In the genomic region with DNA sequence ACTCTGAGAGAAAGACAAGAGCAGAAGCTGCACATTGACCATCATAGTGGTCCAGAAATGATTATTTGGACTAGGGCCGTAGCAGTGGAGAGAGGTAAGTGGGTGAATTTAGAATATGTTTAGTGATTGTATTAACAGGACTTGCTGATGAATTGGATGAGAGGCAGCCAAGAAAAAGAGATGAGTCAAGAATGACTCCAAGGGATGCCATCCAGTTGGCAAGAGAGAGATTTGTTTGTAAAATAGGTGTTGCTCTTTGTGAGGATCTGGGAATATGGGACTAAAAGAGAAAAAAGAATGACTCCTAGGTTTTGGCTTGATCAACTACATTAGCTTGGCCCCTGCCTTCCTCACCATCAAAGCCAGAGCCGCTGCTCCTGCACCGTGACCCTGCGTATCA, we compare ENCODE assay signal across 18 cellular contexts. TPM values are rescaled to one million over a fixed set of nuclear protein-coding genes. Genes with fewer than 3 reads are reported as not detected.
DNase-seq lines count a peak whose midpoint lies in the region; ATAC-seq, FAIRE-seq and TF ChIP-seq lines count a peak whose summit lies in the region.
"Had no signal": no experiment of that assay in that cellular context is flagged by ENCODE, and none has a peak within 500 bp of the region (broad histone marks: within the 10 kb centered on the region; RNA-seq: fewer than 3 reads in every experiment).

No MANE protein-coding gene starts in this region.

- no peak for ATAC-seq in stimulated activated naive B cell treated with anti-CD40 and anti-IgM and Interleukin-4, amounts not matched to agents 10 μg/mL and 1 μg/mL and 100 μg/mL, for 72 hours (replicated peaks)
- no peak for ATAC-seq in GM18517 (IDR thresholded peaks at IDR 0.05; ENCODE audit: unreplicated experiment)
- no peak for ATAC-seq in GM19035 (IDR thresholded peaks at IDR 0.05; ENCODE audit: unreplicated experiment)
- ATAC-seq: left lung had no signal

- H3K27me3 ChIP-seq in brain microvascular endothelial cell (replicated peaks) (no peaks in the 10 kb centered on the region), osteoblast (ENCODE audit: insufficient read depth, low read length) (no peaks in the 10 kb centered on the region)
- H3K27me3 ChIP-seq: left lung, Peyer's patch, stomach had no signal

- H3K27ac Mint-ChIP-seq in stimulated activated naive B cell treated with anti-CD40 and anti-IgM and Interleukin-4, amounts not matched to agents 10 μg/mL and 1 μg/mL and 100 μg/mL, for 72 hours = no peak overlapping the region
- H3K27ac Mint-ChIP-seq: IgD-negative memory B cell had no signal

- in situ Hi-C loops in Caki2 (cut with HindIII; ENCODE audit: low pct_unique_long_range_greater_than_20kb, low sequenced_read_pairs) (no loop called here), brain microvascular endothelial cell (cut with HindIII; ENCODE audit: low pct_ligation_motif_present, low sequenced_read_pairs) (no loop called here)

- H4K20me1 ChIP-seq in osteoblast (ENCODE audit: insufficient read depth, low read length) = peaks cover 30% of the 10 kb centered on the region

- H3K36me3 Mint-ChIP-seq in stimulated activated naive B cell treated with anti-CD40 and anti-IgM and Interleukin-4, amounts not matched to agents 10 μg/mL and 1 μg/mL and 100 μg/mL, for 72 hours = peaks cover 3 to 5% of the 10 kb centered on the region in 2 donors
- H3K36me3 Mint-ChIP-seq: IgD-negative memory B cell had no signal

- H3K4me2 ChIP-seq in osteoblast (ENCODE audit: insufficient read depth, low read length) = peak overlapping the region; percentile 62

- FAIRE-seq in HTR-8/SVneo (lab: Jason Lieb, UNC) = no peak
- FAIRE-seq: D721Med had no signal

- TF ChIP-seq CTCF in brain microvascular endothelial cell (IDR thresholded peaks at IDR 0.05; ENCODE audit: low read depth, low read length, missing control alignments) (no peak), osteoblast (IDR thresholded peaks at IDR 0.05; ENCODE audit: extremely low read depth, low read depth, low read length) (no peak)

- DNase-seq in Caki2 (ENCODE audit: low read depth) (peak; percentile 32), LHCN-M2 (ENCODE audit: low read depth) (peak; percentile 74), brain microvascular endothelial cell (peak; percentile 18), osteoblast (ENCODE audit: insufficient read length, low spot score, missing footprints) (peak; percentile 84), HTR-8/SVneo (ENCODE audit: insufficient read length, low spot score) (no peak)
- DNase-seq in stimulated activated naive B cell treated with anti-CD40 and anti-IgM and Interleukin-4, amounts not matched to agents 10 μg/mL and 1 μg/mL and 100 μg/mL, for 72 hours = no peak
- DNase-seq: activated CD4-positive, alpha-beta T cell treated with anti-CD3 and anti-CD28 coated beads, Interleukin-2, amount 50 U/mL, for 4 hours; effector CD8-positive, alpha-beta T cell; head of caudate nucleus; left lung; NCI-H524; Peyer's patch; right cardiac atrium; stomach had no signal

- H3K4me1 ChIP-seq in osteoblast (ENCODE audit: insufficient read depth, low read length) = peaks cover 21% of the 10 kb centered on the region
- H3K4me1 ChIP-seq: left lung, Peyer's patch, stomach had no signal

- H3K36me3 ChIP-seq in brain microvascular endothelial cell (replicated peaks) (no peaks in the 10 kb centered on the region), osteoblast (ENCODE audit: insufficient read depth, low read length) (peaks cover 2% of the 10 kb centered on the region)
- H3K36me3 ChIP-seq: Peyer's patch had no signal

- H3K4me3 ChIP-seq in brain microvascular endothelial cell (ENCODE audit: low read depth, low read length) = no peak overlapping the region
- H3K4me3 ChIP-seq in osteoblast (ENCODE audit: insufficient read depth, low read length) = no peak overlapping the region
- H3K4me3 ChIP-seq: left lung, Peyer's patch, stomach had no signal

- H3K27me3 Mint-ChIP-seq in stimulated activated naive B cell treated with anti-CD40 and anti-IgM and Interleukin-4, amounts not matched to agents 10 μg/mL and 1 μg/mL and 100 μg/mL, for 72 hours = no peaks in the 10 kb centered on the region
- H3K27me3 Mint-ChIP-seq: IgD-negative memory B cell had no signal

- H3K79me2 ChIP-seq in osteoblast (ENCODE audit: insufficient read depth, low read length) = no peaks in the 10 kb centered on the region

- H3K9me3 Mint-ChIP-seq in stimulated activated naive B cell treated with anti-CD40 and anti-IgM and Interleukin-4, amounts not matched to agents 10 μg/mL and 1 μg/mL and 100 μg/mL, for 72 hours = no peaks in the 10 kb centered on the region
- H3K9me3 Mint-ChIP-seq: IgD-negative memory B cell had no signal

- no peaks in the 10 kb centered on the region for H3K4me1 Mint-ChIP-seq in stimulated activated naive B cell treated with anti-CD40 and anti-IgM and Interleukin-4, amounts not matched to agents 10 μg/mL and 1 μg/mL and 100 μg/mL, for 72 hours
- H3K4me1 Mint-ChIP-seq: IgD-negative memory B cell had no signal

- H3K4me3 Mint-ChIP-seq in stimulated activated naive B cell treated with anti-CD40 and anti-IgM and Interleukin-4, amounts not matched to agents 10 μg/mL and 1 μg/mL and 100 μg/mL, for 72 hours = no peak overlapping the region
- H3K4me3 Mint-ChIP-seq: IgD-negative memory B cell had no signal

- H3K9me3 ChIP-seq in osteoblast (ENCODE audit: low read depth, low read length) = no peaks in the 10 kb centered on the region
- H3K9me3 ChIP-seq: left lung, Peyer's patch, stomach had no signal

- H2AFZ ChIP-seq in osteoblast (ENCODE audit: low read length) = no peak overlapping the region

- no peak overlapping the region for H3K27ac ChIP-seq in brain microvascular endothelial cell
- H3K27ac ChIP-seq in osteoblast (ENCODE audit: low read depth, low read length) = peak overlapping the region; percentile 45
- H3K27ac ChIP-seq: left lung, Peyer's patch had no signal

RNA-seq across cellular contexts. Expression of a gene that starts 54.2 kb away (rescaled TPM):
- not detected in 2 replicates for total RNA-seq in Caki2 (2014; rRNA removed; shearing (Covaris generic); ENCODE audit: low replicate concordance)
- total RNA-seq in LHCN-M2 (2014; rRNA removed) (2.1 TPM in 1 of 2 replicates, not detected in the other), osteoblast (0.29 TPM in 1 of 2 replicates, not detected in the other)
- 0.15 TPM for polyA plus RNA-seq in LHCN-M2 (2012)
- polyA plus RNA-seq: IgD-negative memory B cell had no signal

Comparison
In these comparisons a context has a peak if more than half of its experiments do, and no peak if none do; other contexts are left out.
1. DNase-seq: peak in Caki2 (single experiment), LHCN-M2 (single experiment), brain microvascular endothelial cell (single experiment) and osteoblast (single experiment); none in HTR-8/SVneo (single experiment) and stimulated activated naive B cell treated with anti-CD40 and anti-IgM and Interleukin-4, amounts not matched to agents 10 μg/mL and 1 μg/mL and 100 μg/mL, for 72 hours (single experiment).